Comparison of ENCODE assay signal across 8 cellular contexts in genomic region chr1:205812878-205813754, GRCh38. TPM values are rescaled to one million over a fixed set of nuclear protein-coding genes. Genes with fewer than 3 reads are reported as not detected.
DNase-seq lines count a peak whose midpoint lies in the region; TF ChIP-seq lines count a peak whose summit lies in the region.

TSS of gene SLC41A1 (minus strand) at chr1:205813198. CDS start at chr1:205810441, 2,757 bp downstream.

- peaks cover 9% of the 10 kb centered on the region for H3F3A ChIP-seq in neural progenitor cell (ENCODE audit: low read depth)

- H3K27ac ChIP-seq in neural progenitor cell: no peak within 1 kb of the TSS
- H3K27ac ChIP-seq in stomach smooth muscle (ENCODE audit: low read length): peak within 1 kb of the TSS; percentile 77

- H2AFZ ChIP-seq in neural progenitor cell (replicated peaks): peak within 1 kb of the TSS; percentile 90

- no peaks in the 10 kb centered on the region for H3K9me3 Mint-ChIP-seq in neural progenitor cell

- TF ChIP-seq CTCF in HFF-Myc (IDR thresholded peaks at IDR 0.05; ENCODE audit: low read depth, low read length, missing control alignments) (no peak), foreskin fibroblast (IDR thresholded peaks at IDR 0.05; ENCODE audit: low read depth, low read length) (no peak), neural progenitor cell (IDR thresholded peaks at IDR 0.05) (no peak)

- H3K4me3 Mint-ChIP-seq in neural progenitor cell: peak within 1 kb of the TSS; percentile 93

- H3K36me3 ChIP-seq in neural progenitor cell (no peaks in the 10 kb centered on the region), stomach smooth muscle (ENCODE audit: control insufficient read depth in 2 of 2, insufficient read depth in 2 of 2, low read length in 2 of 2) (peaks cover 0 to 4% of the 10 kb centered on the region in 2 donors)

- H3K27ac Mint-ChIP-seq in neural progenitor cell: peak within 1 kb of the TSS; percentile 84

- peak within 1 kb of the TSS; percentile 82 for H3K4me2 ChIP-seq in neural progenitor cell

- H4K20me1 ChIP-seq in neural progenitor cell (ENCODE audit: low read depth): peaks cover 11% of the 10 kb centered on the region

- H3K27me3 ChIP-seq in neural progenitor cell (peaks cover 14% of the 10 kb centered on the region), stomach smooth muscle (ENCODE audit: control insufficient read depth in 1 of 2, insufficient read depth in 2 of 2, low read length in 2 of 2) (no peaks in the 10 kb centered on the region)

- peaks cover 20% of the 10 kb centered on the region for H3K79me2 ChIP-seq in neural progenitor cell (ENCODE audit: low read depth)

- H3K27me3 Mint-ChIP-seq in neural progenitor cell (ENCODE audit: insufficient read depth, low read depth): peaks cover 2% of the 10 kb centered on the region

- DNase-seq in ELR (ENCODE audit: low read depth) (peak; percentile 93), HFF-Myc (ENCODE audit: extremely low read depth, low read depth) (peak; percentile 65), NCI-H1048 (lab: John Stamatoyannopoulos, UW) (peak; percentile 92), SK-N-DZ (ENCODE audit: low spot score) (peak; percentile 86), foreskin fibroblast (peak; percentile 89 to 97), neural progenitor cell (ENCODE audit: low spot score) (peak; percentile 95)
- peak; percentile 52 to 89 (median 76) for DNase-seq in activated naive CD4-positive, alpha-beta T cell (lab: John Stamatoyannopoulos, UW)

- H3K4me1 Mint-ChIP-seq in neural progenitor cell: peaks cover 41% of the 10 kb centered on the region

- peaks cover 24% of the 10 kb centered on the region for H3K4me1 ChIP-seq in neural progenitor cell
- H3K4me1 ChIP-seq in stomach smooth muscle (ENCODE audit: control insufficient read depth, insufficient read depth, low read length): peaks cover 45% of the 10 kb centered on the region

- H3K4me3 ChIP-seq in HFF-Myc (replicated peaks; ENCODE audit: low read depth, low read length) (peak within 1 kb of the TSS; percentile 73), foreskin fibroblast (ENCODE audit: low read depth in 1 of 2, low read length in 2 of 2) (peak within 1 kb of the TSS; percentile 74 to 85), neural progenitor cell (peak within 1 kb of the TSS; percentile 79), stomach smooth muscle (ENCODE audit: low read length in 2 of 2) (peak within 1 kb of the TSS; percentile 88 to 90)

- peaks cover 25% of the 10 kb centered on the region for H3K36me3 Mint-ChIP-seq in neural progenitor cell

- H3K9ac ChIP-seq in neural progenitor cell (peak within 1 kb of the TSS; percentile 15), stomach smooth muscle (ENCODE audit: low read length in 2 of 2) (peak within 1 kb of the TSS; percentile 74 to 80)

- no peaks in the 10 kb centered on the region for H3K9me3 ChIP-seq in neural progenitor cell (ENCODE audit: low read depth)
- no peaks in the 10 kb centered on the region for H3K9me3 ChIP-seq in stomach smooth muscle (ENCODE audit: control insufficient read depth in 2 of 2, low read length in 2 of 2)

RNA-seq across cellular contexts. Expression of gene SLC41A1, which starts in this region (rescaled TPM):
- polyA plus RNA-seq in SK-N-DZ (2014; cell fraction: cytosol; rRNA removed): 8.5 and 9.3 TPM in 2 replicates
- polyA plus RNA-seq in SK-N-DZ (2014; cell fraction: nucleus; rRNA removed): 14.0 and 28.6 TPM in 2 replicates
- total RNA-seq in neural progenitor cell (ENCODE audit: low replicate concordance): 10.4 and 15.8 TPM in 2 replicates
